ENCODE assay signal across 8 cellular contexts in genomic region chr2:196925445-196925767, GRCh38. TPM values are rescaled to one million over a fixed set of nuclear protein-coding genes. Genes with fewer than 3 reads are reported as not detected.
DNase-seq lines count a peak whose midpoint lies in the region; ATAC-seq and TF ChIP-seq lines count a peak whose summit lies in the region.

No MANE protein-coding gene starts in this region.

- intact Hi-C loops in adrenal gland (cut with DNase I): loop anchor here in 1 of 2 donors (10.0 kb wide), 1 partner anchor 131 kb away; the partner anchor contains the start of gene GTF3C3
- intact Hi-C loops in left lung (cut with DNase I): no loop called here

- in situ Hi-C loops in ACHN (cut with HindIII; ENCODE audit: low pct_ligation_motif_present, low pct_unique_long_range_greater_than_20kb, low sequenced_read_pairs): no loop called here

- peak overlapping the region; percentile 96 for H3K27ac Mint-ChIP-seq in HFFc6

- H3K27ac ChIP-seq in adrenal gland (peak overlapping the region in 1 of 5 donors; percentile 92), left lung (peak overlapping the region; percentile 73 to 89), tibial nerve (peak overlapping the region; percentile 90 to 96 (median 94))

- H3K4me1 Mint-ChIP-seq in HFFc6 (ENCODE audit: low read depth): peaks cover 35% of the 10 kb centered on the region

- H3K4me3 Mint-ChIP-seq in HFFc6: peak overlapping the region; percentile 93

- H3K27me3 ChIP-seq in adrenal gland: no peaks in the 10 kb centered on the region
- peaks cover 0 to 7% of the 10 kb centered on the region in 2 donors for H3K27me3 ChIP-seq in left lung
- H3K27me3 ChIP-seq in tibial nerve: no peaks in the 10 kb centered on the region

- DNase-seq in ACHN: peak; percentile 37
- peak; percentile 3 for DNase-seq in HFFc6
- DNase-seq in adrenal gland: no peak
- DNase-seq in left lung: no peak
- no peak for DNase-seq in tibial nerve (ENCODE audit: low spot score in 2 of 2)
- DNase-seq in putamen (ENCODE audit: low spot score): no peak
- DNase-seq in T-helper 9 cell: no peak

- H3K4me1 ChIP-seq in adrenal gland (replicated peaks in 1 of 2) (peaks cover 0 to 29% of the 10 kb centered on the region in 2 donors), left lung (peaks cover 0 to 22% of the 10 kb centered on the region in 2 donors), tibial nerve (peaks cover 0 to 29% (median 11%) of the 10 kb centered on the region in 4 donors)

- H3K36me3 ChIP-seq in adrenal gland (replicated peaks in 1 of 2): no peaks in the 10 kb centered on the region
- H3K36me3 ChIP-seq in left lung: no peaks in the 10 kb centered on the region
- H3K36me3 ChIP-seq in tibial nerve: no peaks in the 10 kb centered on the region

- no peak for ATAC-seq in left lung
- no peak for ATAC-seq in GM21360 (IDR thresholded peaks at IDR 0.05; ENCODE audit: unreplicated experiment)

- H3K9me3 ChIP-seq in adrenal gland (replicated peaks in 1 of 3) (no peaks in the 10 kb centered on the region), left lung (no peaks in the 10 kb centered on the region), tibial nerve (no peaks in the 10 kb centered on the region)

- no peaks in the 10 kb centered on the region for H3K9me3 Mint-ChIP-seq in HFFc6

- TF ChIP-seq CTCF in HFFc6 (IDR thresholded peaks at IDR 0.05) (no peak), adrenal gland (IDR thresholded peaks at IDR 0.05) (no peak), left lung (IDR thresholded peaks at IDR 0.05) (no peak), tibial nerve (IDR thresholded peaks at IDR 0.05) (no peak)

- H3K27me3 Mint-ChIP-seq in HFFc6 (ENCODE audit: insufficient read depth): peaks cover 2% of the 10 kb centered on the region

- no peaks in the 10 kb centered on the region for H3K36me3 Mint-ChIP-seq in HFFc6 (ENCODE audit: low read depth)

- peak overlapping the region; percentile 68 to 80 (median 78) for H3K4me3 ChIP-seq in adrenal gland
- peak overlapping the region; percentile 74 to 77 for H3K4me3 ChIP-seq in left lung
- H3K4me3 ChIP-seq in tibial nerve: peak overlapping the region; percentile 63 to 84 (median 71)

- TF ChIP-seq EP300 in tibial nerve (IDR thresholded peaks at IDR 0.05): no peak

- no peak for TF ChIP-seq POLR2A in adrenal gland (IDR thresholded peaks at IDR 0.05)
- no peak for TF ChIP-seq POLR2A in tibial nerve (IDR thresholded peaks at IDR 0.05)

- WGBS in adrenal gland, 4 donors: 5 to 9% (median 7%) methylated on average over 8 of the region's 8 CpGs
- WGBS in tibial nerve, 2 donors: 4% methylated on average over 8 of the region's 8 CpGs

RNA-seq across cellular contexts. Expression of gene PGAP1, which starts 1.1 kb away (rescaled TPM):
- 1 to 10 TPM; 6.0 to 9.4 (median 7.3) TPM for total RNA-seq in HFFc6 (2021; fragmentation: NEBNext Ultra II Directional; extraction: Animal tissue kit (Norgen Biotek cat#: 25700))
- total RNA-seq in adrenal gland (10 to 100 TPM in 2 of 8 donors, 1 to 10 TPM in 6; 3.1 to 11.6 (median 8.3) TPM), left lung (10 to 100 TPM; 12.1 to 17.4 TPM), tibial nerve (10 to 100 TPM in 3 of 4 donors, 1 to 10 TPM in 1; 8.0 to 13.3 (median 12.7) TPM)
- polyA plus RNA-seq in adrenal gland: 1 to 10 TPM; 1.8 to 5.1 (median 3.5) TPM

Comparison
In these comparisons a context has a peak if more than half of its experiments do, and no peak if none do; other contexts are left out.
1. DNase-seq: peak in ACHN (single experiment) and HFFc6 (single experiment); none in adrenal gland (0 of 7), left lung (0 of 2), tibial nerve (0 of 2), putamen (single experiment) and T-helper 9 cell (single experiment).
2. Peak in every context shown above with its lines, with median percentiles within 50 percentile points of each other: H3K4me3 ChIP-seq.